Comparison of ENCODE assay signal across 1 cellular context in the genomic region with DNA sequence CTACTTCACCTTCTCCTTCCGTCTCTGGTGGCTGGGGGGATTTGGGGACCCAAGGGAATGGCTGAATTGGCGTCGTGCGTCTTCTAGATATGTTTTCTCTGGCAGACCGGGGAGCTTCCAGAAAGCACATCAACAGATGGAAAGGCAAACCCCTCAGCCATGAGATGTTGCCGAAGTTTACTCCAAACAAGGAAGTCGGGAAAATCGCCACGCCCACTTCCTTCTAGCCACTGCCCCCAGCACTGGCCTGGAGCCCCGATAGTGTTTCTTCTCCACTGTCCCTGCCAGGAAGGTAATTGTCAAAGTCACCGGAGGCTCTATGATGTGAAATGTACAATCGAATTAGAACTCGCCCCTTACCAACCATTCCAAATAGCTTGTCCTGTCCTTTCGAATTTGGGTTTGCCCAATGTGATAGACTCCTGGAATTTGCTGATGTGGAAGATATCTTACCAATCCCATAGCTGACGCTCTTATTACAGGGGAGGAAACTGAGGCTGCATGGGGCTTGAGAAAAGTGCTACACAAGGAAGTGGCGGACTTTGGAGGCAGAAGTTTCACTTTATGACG.
TF ChIP-seq lines count a peak whose summit lies in the region.

No MANE protein-coding gene starts in this region.

TF ChIP-seq in K562, 482 proteins besides CTCF, POLR2A, EP300 and RAD21 (continued from another document):
- TF ChIP-seq, protein P1, sequence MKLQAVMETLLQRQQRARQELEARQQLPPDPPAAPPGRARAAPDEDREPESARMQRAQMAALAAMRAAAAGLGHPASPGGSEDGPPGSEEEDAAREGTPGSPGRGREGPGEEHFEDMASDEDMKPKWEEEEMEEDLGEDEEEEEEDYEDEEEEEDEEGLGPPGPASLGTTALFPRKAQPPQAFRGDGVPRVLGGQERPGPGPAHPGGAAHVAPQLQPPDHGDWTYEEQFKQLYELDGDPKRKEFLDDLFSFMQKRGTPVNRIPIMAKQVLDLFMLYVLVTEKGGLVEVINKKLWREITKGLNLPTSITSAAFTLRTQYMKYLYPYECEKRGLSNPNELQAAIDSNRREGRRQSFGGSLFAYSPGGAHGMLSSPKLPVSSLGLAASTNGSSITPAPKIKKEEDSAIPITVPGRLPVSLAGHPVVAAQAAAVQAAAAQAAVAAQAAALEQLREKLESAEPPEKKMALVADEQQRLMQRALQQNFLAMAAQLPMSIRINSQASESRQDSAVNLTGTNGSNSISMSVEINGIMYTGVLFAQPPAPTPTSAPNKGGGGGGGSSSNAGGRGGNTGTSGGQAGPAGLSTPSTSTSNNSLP (IDR thresholded peaks at IDR 0.05; ENCODE audit: borderline replicate concordance, low read depth, low read length): no peak
